ENCODE assay signal across 1 cellular context in the genomic region with DNA sequence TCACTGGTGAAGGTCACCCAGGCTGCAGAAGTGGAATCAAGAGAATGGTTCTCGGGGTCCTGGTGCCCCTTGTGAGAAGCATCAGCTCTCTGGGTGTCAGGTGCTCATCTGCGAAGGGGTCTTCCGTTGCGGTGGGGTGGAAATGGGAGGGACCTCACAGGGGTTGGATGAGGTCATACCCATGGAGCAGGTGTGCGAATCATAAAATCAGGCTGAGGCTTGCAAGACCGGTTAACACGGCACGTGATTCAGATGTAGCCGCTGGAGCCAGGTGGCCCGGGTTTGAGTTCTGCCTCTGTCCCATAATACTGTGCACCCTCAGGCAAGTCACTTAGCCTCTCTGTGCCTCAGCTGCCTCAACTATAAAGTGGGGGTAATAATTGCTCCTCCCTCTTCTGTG.
A peak's percentile ranks its signal among the peaks of the same experiment; 100 is the strongest.
TF ChIP-seq lines count a peak whose summit lies in the region.

No MANE protein-coding gene starts in this region.

TF ChIP-seq in HepG2, 621 proteins besides CTCF, POLR2A, EP300 and RAD21:
- TF ChIP-seq ZNF768 (CRISPR knock-in tag; IDR thresholded peaks at IDR 0.05), result peak; percentile 89
- no peak for TF ChIP-seq SUZ12 (IDR thresholded peaks at IDR 0.05; ENCODE audit: low read depth, low read length)
